In the genomic region with DNA sequence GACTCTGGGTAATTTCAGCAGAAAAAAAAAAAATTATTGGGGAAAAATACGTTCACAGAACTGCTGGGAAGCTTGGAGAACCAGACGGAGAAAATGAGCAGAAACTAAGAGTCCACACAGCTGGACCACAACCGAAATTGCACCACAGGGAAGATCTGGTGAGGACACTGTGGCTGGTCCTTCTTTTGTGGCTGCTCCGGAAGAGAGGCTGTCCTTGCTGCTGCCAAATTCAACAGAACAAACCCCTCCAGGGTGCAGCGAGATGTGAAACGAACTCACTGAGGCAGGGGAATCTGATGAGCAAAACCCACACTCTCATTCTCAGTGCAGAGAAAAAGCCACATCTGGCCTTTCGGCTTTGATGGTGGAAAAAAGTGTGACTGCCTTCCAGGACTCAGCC, we compare ENCODE assay signal across 30 cellular contexts.
"Had no signal": no experiment of that assay in that cellular context is flagged by ENCODE, and none has a peak within 500 bp of the region (broad histone marks: within the 10 kb centered on the region; RNA-seq: fewer than 3 reads in every experiment).

No MANE protein-coding gene starts in this region.

- DNase-seq: activated B cell treated with CpG ODN at 0.5 μM for 24 hours; activated CD4-positive, alpha-beta memory T cell treated with anti-CD3 and anti-CD28 coated beads for 36 hours; activated CD4-positive, alpha-beta T cell treated with anti-CD3 and anti-CD28 coated beads for 4 hours; activated CD4-positive, alpha-beta T cell treated with anti-CD3 and anti-CD28 coated beads, Interleukin-2, amount 50 U/mL, for 1 hour; activated CD4-positive, CD25-positive, alpha-beta regulatory T cell treated with anti-CD3 and anti-CD28 coated beads, Interleukin-2, amount 50 U/mL, for 72 hours; activated CD8-positive, alpha-beta memory T cell treated with anti-CD3 and anti-CD28 coated beads, Interleukin-2, amount 50 U/mL, for 4 hours; activated effector memory CD4-positive, alpha-beta T cell treated with Interleukin-2 at 50 U/mL for 16 hours; activated naive CD4-positive, alpha-beta T cell treated with anti-CD3 and anti-CD28 coated beads, Interleukin-2, amount 50 U/mL, for 16 hours; activated naive CD8-positive, alpha-beta T cell treated with anti-CD3 and anti-CD28 coated beads for 36 hours; activated T-cell treated with anti-CD3 and anti-CD28 coated beads for 4 hours; activated T-cell treated with anti-CD3 and anti-CD28 coated beads, Interleukin-2, amount 50 U/mL, for 48 hours; amygdala; Karpas-422; KBM-7; NCI-H1105; NCI-H1417 treated with DMSO at 0.1 percent for 48 hours; NCI-H2081; NCI-H226; NCI-H446 treated with DMSO at 0.1 percent for 48 hours; NCI-H524; NCI-H69; NCI-H82; PC-9; Right ventricle myocardium superior; SW 1271; T-helper 1 cell; T-helper 2 cell; T-helper 9 cell had no signal

- H3K4me1 ChIP-seq: ascending aorta had no signal

- H3K4me3 ChIP-seq: ascending aorta, cardiac muscle cell, PC-9 had no signal

- H3K36me3 ChIP-seq: ascending aorta, cardiac muscle cell had no signal

- H3K27me3 ChIP-seq: ascending aorta had no signal
